In the genomic region with DNA sequence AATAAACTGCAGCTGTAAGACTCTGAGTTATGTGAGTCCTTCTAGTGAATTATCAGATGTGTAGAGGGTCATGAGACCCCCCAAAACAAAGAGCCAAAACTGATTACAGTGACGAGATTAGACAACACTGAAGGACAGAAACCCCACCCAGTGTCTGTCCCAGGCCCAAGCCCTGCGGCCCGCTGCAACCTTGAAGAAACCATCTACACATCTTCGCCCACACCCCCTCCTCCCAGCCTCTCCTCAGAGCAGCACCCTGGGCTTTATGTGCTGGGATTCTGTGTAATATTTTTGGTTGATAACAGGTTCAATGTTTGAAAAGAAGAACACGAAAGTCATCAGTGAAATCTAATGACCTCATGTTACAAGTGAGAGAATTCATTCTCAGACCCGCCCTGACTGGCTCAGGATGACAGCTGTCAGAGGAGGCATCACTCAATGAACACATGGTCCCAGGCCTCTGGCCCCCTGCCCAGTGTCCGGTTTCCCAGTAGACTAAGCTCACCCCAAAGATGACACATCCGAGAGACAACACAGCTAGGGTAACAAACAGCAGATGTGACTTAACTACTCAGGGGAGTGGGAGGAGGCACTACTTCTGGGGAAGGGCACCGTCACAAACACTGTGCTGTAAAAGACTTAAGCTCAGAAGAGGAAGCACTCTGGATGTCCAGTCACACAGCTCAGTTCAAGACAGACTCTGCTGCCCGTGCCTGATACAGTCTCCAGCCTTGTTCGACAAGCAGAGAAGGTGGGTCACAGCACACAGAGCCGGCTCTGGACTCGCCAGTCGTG, we compare ENCODE assay signal across 12 cellular contexts. TPM values are rescaled to one million over a fixed set of nuclear protein-coding genes. Genes with fewer than 3 reads are reported as not detected.
A peak's percentile ranks its signal among the peaks of the same experiment; 100 is the strongest.
DNase-seq lines count a peak whose midpoint lies in the region; ATAC-seq and TF ChIP-seq lines count a peak whose summit lies in the region.
"Had no signal": no experiment of that assay in that cellular context is flagged by ENCODE, and none has a peak within 500 bp of the region (broad histone marks: within the 10 kb centered on the region; RNA-seq: fewer than 3 reads in every experiment).

No MANE protein-coding gene starts in this region.

- intact Hi-C loops in gastrocnemius medialis (cut with DNase I; ENCODE audit: low total_unique reads): no loop called here

- no peak overlapping the region for H3K27ac Mint-ChIP-seq in WTC11
- H3K27ac Mint-ChIP-seq in T-helper 17 cell: no peak overlapping the region
- H3K27ac Mint-ChIP-seq in stimulated activated effector memory CD8-positive, alpha-beta T cell treated with anti-CD3 and anti-CD28 coated beads, Interleukin-12 subunit alpha, Interleukin-12 subunit beta, amount 100 ng/mL, for 72 hours: no peak overlapping the region

- H3K27ac ChIP-seq in SJSA1 (peak overlapping the region; percentile 56), gastroesophageal sphincter (no peak overlapping the region), gastrocnemius medialis (peak overlapping the region in 3 of 4 donors; percentile 29 to 49 (median 44))

- POLR2A ChIA-PET in WTC11 (lab: Charles Lee): no interaction called here

- H3K4me1 Mint-ChIP-seq in WTC11 (peaks cover 9% of the 10 kb centered on the region), T-helper 17 cell (peaks cover 5% of the 10 kb centered on the region)
- H3K4me1 Mint-ChIP-seq in stimulated activated effector memory CD8-positive, alpha-beta T cell treated with anti-CD3 and anti-CD28 coated beads, Interleukin-12 subunit alpha, Interleukin-12 subunit beta, amount 100 ng/mL, for 72 hours: no peaks in the 10 kb centered on the region

- CTCF ChIA-PET in WTC11 (lab: Charles Lee): no interaction called here

- H3K27me3 ChIP-seq in SJSA1 (replicated peaks) (no peaks in the 10 kb centered on the region), gastroesophageal sphincter (no peaks in the 10 kb centered on the region), gastrocnemius medialis (no peaks in the 10 kb centered on the region)

- no peak for TF ChIP-seq POLR2A in gastroesophageal sphincter (IDR thresholded peaks at IDR 0.05)
- TF ChIP-seq POLR2A in gastrocnemius medialis (IDR thresholded peaks at IDR 0.05): no peak

- H3K9me3 ChIP-seq in SJSA1 (replicated peaks): no peaks in the 10 kb centered on the region
- H3K9me3 ChIP-seq in gastroesophageal sphincter: no peaks in the 10 kb centered on the region
- no peaks in the 10 kb centered on the region for H3K9me3 ChIP-seq in gastrocnemius medialis
- H3K9me3 ChIP-seq in T-helper 17 cell (ENCODE audit: control insufficient read depth, low read length, poor library complexity, severe bottlenecking): no peaks in the 10 kb centered on the region

- no peak for TF ChIP-seq CTCF in gastroesophageal sphincter (IDR thresholded peaks at IDR 0.05)
- TF ChIP-seq CTCF in gastrocnemius medialis (IDR thresholded peaks at IDR 0.05 in 4 of 5, conservative IDR thresholded peaks at IDR 0.05 in 1 of 5): no peak
- TF ChIP-seq CTCF in WTC11 (IDR thresholded peaks at IDR 0.05): no peak

- H3K4me1 ChIP-seq in SJSA1 (replicated peaks) (peaks cover 31% of the 10 kb centered on the region), gastroesophageal sphincter (no peaks in the 10 kb centered on the region), gastrocnemius medialis (peaks cover 0 to 7% of the 10 kb centered on the region in 2 donors)

- 60 to 68% methylated on average over 5 of the region's 14 CpGs for WGBS in gastroesophageal sphincter (ENCODE audit: low coverage in 1 of 2), 2 donors

- no peaks in the 10 kb centered on the region for H3K9me3 Mint-ChIP-seq in WTC11
- no peaks in the 10 kb centered on the region for H3K9me3 Mint-ChIP-seq in stimulated activated effector memory CD8-positive, alpha-beta T cell treated with anti-CD3 and anti-CD28 coated beads, Interleukin-12 subunit alpha, Interleukin-12 subunit beta, amount 100 ng/mL, for 72 hours

- H3K36me3 ChIP-seq in SJSA1 (peaks cover 24% of the 10 kb centered on the region), gastroesophageal sphincter (peaks cover 0 to 79% of the 10 kb centered on the region in 2 donors), gastrocnemius medialis (peaks cover 0 to 9% of the 10 kb centered on the region in 2 donors)

- ATAC-seq in gastroesophageal sphincter (peak; percentile 50), gastrocnemius medialis (peak; percentile 80 to 84), WTC11 (no peak), T-helper 17 cell (no peak)
- no peak for ATAC-seq in stimulated activated effector memory CD8-positive, alpha-beta T cell treated with anti-CD3 and anti-CD28 coated beads, Interleukin-12 subunit alpha, Interleukin-12 subunit beta, amount 100 ng/mL, for 72 hours
- ATAC-seq: sciatic nerve had no signal

- peaks cover 20% of the 10 kb centered on the region; the same call in 1 of the 2 replicates for H3K36me3 Mint-ChIP-seq in WTC11
- peaks cover 4% of the 10 kb centered on the region for H3K36me3 Mint-ChIP-seq in T-helper 17 cell (ENCODE audit: low read depth)
- H3K36me3 Mint-ChIP-seq in stimulated activated effector memory CD8-positive, alpha-beta T cell treated with anti-CD3 and anti-CD28 coated beads, Interleukin-12 subunit alpha, Interleukin-12 subunit beta, amount 100 ng/mL, for 72 hours: peaks cover 7% of the 10 kb centered on the region

- H3K27me3 Mint-ChIP-seq in WTC11 (ENCODE audit: low read depth) (no peaks in the 10 kb centered on the region), T-helper 17 cell (no peaks in the 10 kb centered on the region)

- in situ Hi-C loops in gastrocnemius medialis (cut with MboI; ENCODE audit: low sequenced_read_pairs in 4 of 4): no loop called here

- H3K4me3 Mint-ChIP-seq in WTC11: no peak overlapping the region
- H3K4me3 Mint-ChIP-seq in T-helper 17 cell: no peak overlapping the region
- H3K4me3 Mint-ChIP-seq in stimulated activated effector memory CD8-positive, alpha-beta T cell treated with anti-CD3 and anti-CD28 coated beads, Interleukin-12 subunit alpha, Interleukin-12 subunit beta, amount 100 ng/mL, for 72 hours: no peak overlapping the region

- no peak for TF ChIP-seq EP300 in gastroesophageal sphincter (IDR thresholded peaks at IDR 0.05)

- H3K4me3 ChIP-seq in SJSA1: no peak overlapping the region
- H3K4me3 ChIP-seq in gastroesophageal sphincter: no peak overlapping the region
- H3K4me3 ChIP-seq in gastrocnemius medialis: no peak overlapping the region
- H3K4me3 ChIP-seq: coronary artery had no signal

- peak; percentile 81 for DNase-seq in EL
- peak; percentile 61 to 80 for DNase-seq in SJSA1 (ENCODE audit: low read depth in 1 of 2, low spot score in 2 of 2)
- peak; percentile 37 to 75 for DNase-seq in gastrocnemius medialis
- DNase-seq in WTC11 (ENCODE audit: low spot score): no peak
- DNase-seq in T-helper 17 cell: no peak
- DNase-seq in stimulated activated naive CD4-positive, alpha-beta T cell treated with Interleukin-2 at 50 U/mL for 16 hours (lab: John Stamatoyannopoulos, UW): no peak
- no peak for DNase-seq in stimulated activated effector memory CD8-positive, alpha-beta T cell treated with anti-CD3 and anti-CD28 coated beads, Interleukin-12 subunit alpha, Interleukin-12 subunit beta, amount 100 ng/mL, for 72 hours (ENCODE audit: low spot score in 2 of 2)
- DNase-seq: GF-D8, NCI-H526 had no signal

TF ChIP-seq in WTC11, 78 proteins besides CTCF, POLR2A, EP300 and RAD21 (continues in another document):
- no peak for TF ChIP-seq FOXP4 (CRISPR knock-in tag; IDR thresholded peaks at IDR 0.05)
- no peak for TF ChIP-seq SMAD4 (CRISPR knock-in tag; IDR thresholded peaks at IDR 0.05)
- TF ChIP-seq, protein P1, sequence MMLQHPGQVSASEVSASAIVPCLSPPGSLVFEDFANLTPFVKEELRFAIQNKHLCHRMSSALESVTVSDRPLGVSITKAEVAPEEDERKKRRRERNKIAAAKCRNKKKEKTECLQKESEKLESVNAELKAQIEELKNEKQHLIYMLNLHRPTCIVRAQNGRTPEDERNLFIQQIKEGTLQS (CRISPR knock-in tag; conservative IDR thresholded peaks at IDR 0.05): no peak
- no peak for TF ChIP-seq TEAD1 (CRISPR knock-in tag; IDR thresholded peaks at IDR 0.05)

RNA-seq across cellular contexts. Expression of gene NIPA2, which starts 48.9 kb away (rescaled TPM):
- 159 and 217 TPM in 2 replicates for total RNA-seq in SJSA1 (2014; rRNA removed; shearing (Covaris generic))
- 10 to 100 TPM; 37.0 to 42.5 (median 40.2) TPM for total RNA-seq in gastroesophageal sphincter
- 10 to 100 TPM; 27.3 to 43.5 (median 38.6) TPM for total RNA-seq in gastrocnemius medialis
- total RNA-seq in WTC11 (2021): 68.9 to 79.5 TPM (median 69.4 TPM) in 3 replicates
- 10 to 100 TPM; 32.0 to 34.5 TPM for total RNA-seq in T-helper 17 cell

Comparison
In these comparisons a context has a peak if more than half of its experiments do, and no peak if none do; other contexts are left out.
1. DNase-seq: peak in EL (single experiment), SJSA1 (2 of 2) and gastrocnemius medialis (2 of 2); none in WTC11 (single experiment), T-helper 17 cell (0 of 3), stimulated activated naive CD4-positive, alpha-beta T cell treated with Interleukin-2 at 50 U/mL for 16 hours (single experiment) and stimulated activated effector memory CD8-positive, alpha-beta T cell treated with anti-CD3 and anti-CD28 coated beads, Interleukin-12 subunit alpha, Interleukin-12 subunit beta, amount 100 ng/mL, for 72 hours (0 of 2).
2. H3K27ac ChIP-seq: peak in SJSA1 (single experiment) and gastrocnemius medialis (3 of 4); none in gastroesophageal sphincter (0 of 4).
3. ATAC-seq: peak in gastroesophageal sphincter (single experiment) and gastrocnemius medialis (2 of 2); none in WTC11 (single experiment), T-helper 17 cell (single experiment) and stimulated activated effector memory CD8-positive, alpha-beta T cell treated with anti-CD3 and anti-CD28 coated beads, Interleukin-12 subunit alpha, Interleukin-12 subunit beta, amount 100 ng/mL, for 72 hours (single experiment).